29 cellular contexts compared by ENCODE assay signal in the genomic region with DNA sequence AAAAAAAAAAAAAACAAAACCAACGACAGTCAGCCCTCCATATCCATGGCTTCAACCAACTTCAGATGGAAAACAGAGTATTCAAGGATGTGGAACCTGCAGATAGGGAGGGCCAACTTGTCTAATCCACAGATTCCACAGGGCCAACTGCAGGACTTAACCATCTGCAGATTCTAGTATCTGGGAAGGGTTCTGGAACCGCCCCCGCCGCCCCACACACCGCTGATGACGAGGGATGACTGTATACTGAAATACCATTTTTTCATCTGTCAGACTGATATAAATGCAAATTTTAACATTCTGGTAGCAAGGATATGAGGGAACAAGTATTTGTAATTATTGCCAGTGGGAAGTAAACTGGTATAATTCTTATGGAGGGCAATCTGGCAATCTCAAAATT.
"Had no signal": no experiment of that assay in that cellular context is flagged by ENCODE, and none has a peak within 500 bp of the region (broad histone marks: within the 10 kb centered on the region; RNA-seq: fewer than 3 reads in every experiment).

No MANE protein-coding gene starts in this region.

- ATAC-seq: activated T-cell treated with anti-CD3 and anti-CD28 coated beads, Interleukin-2, amount 50 U/mL, for 4 hours; esophagus mucosa; mucosa of descending colon; right lobe of liver; stimulated activated naive CD8-positive, alpha-beta T cell treated with anti-CD3 and anti-CD28 coated beads, Interleukin-15, amount 100 ng/mL, for 72 hours had no signal

- H3K27me3 ChIP-seq: ascending aorta, cardiac muscle cell, right lobe of liver, thyroid gland, upper lobe of left lung, vagina had no signal

- H3K4me3 ChIP-seq: ascending aorta, cardiac muscle cell, coronary artery, left ventricle myocardium inferior, lung, mucosa of descending colon, right lobe of liver, thyroid gland, upper lobe of left lung, vagina had no signal

- H3K4me1 ChIP-seq: ascending aorta, right lobe of liver, thyroid gland, vagina had no signal

- H3K9me3 ChIP-seq: ascending aorta, left ventricle myocardium inferior, mucosa of descending colon, right lobe of liver, thyroid gland, upper lobe of left lung, vagina had no signal

- H3K27me3 Mint-ChIP-seq: activated CD4-positive, alpha-beta memory T cell treated with anti-CD3 and anti-CD28 coated beads for 36 hours; activated naive CD8-positive, alpha-beta T cell; brain; progenitor cell of endocrine pancreas; stimulated activated naive CD8-positive, alpha-beta T cell treated with anti-CD3 and anti-CD28 coated beads, Interleukin-15, amount 100 ng/mL, for 72 hours had no signal

- H3K27ac ChIP-seq: ascending aorta, cardiac muscle cell, coronary artery, left ventricle myocardium inferior, right lobe of liver, thyroid gland, upper lobe of left lung, vagina, VCaP had no signal

- H3K9me3 Mint-ChIP-seq: activated CD4-positive, alpha-beta memory T cell treated with anti-CD3 and anti-CD28 coated beads for 36 hours; activated T-cell treated with anti-CD3 and anti-CD28 coated beads, Interleukin-2, amount 50 U/mL, for 4 hours; brain; endodermal cell; nephron; stimulated activated naive CD8-positive, alpha-beta T cell treated with anti-CD3 and anti-CD28 coated beads, Interleukin-15, amount 100 ng/mL, for 72 hours had no signal

- DNase-seq: activated CD4-positive, alpha-beta memory T cell treated with anti-CD3 and anti-CD28 coated beads for 36 hours; activated CD4-positive, alpha-beta T cell treated with anti-CD3 and anti-CD28 coated beads for 48 hours; activated CD8-positive, alpha-beta memory T cell treated with anti-CD3 and anti-CD28 coated beads, Interleukin-2, amount 50 U/mL, for 4 hours; activated naive CD4-positive, alpha-beta T cell; activated T-cell treated with anti-CD3 and anti-CD28 coated beads, Interleukin-2, amount 50 U/mL, for 4 hours; cerebellar nuclear complex; endodermal cell; foreskin melanocyte; left ventricle myocardium inferior; mesendoderm; mucosa of descending colon; right lobe of liver; stimulated activated CD4-positive, alpha-beta T cell treated with anti-CD3 and anti-CD28 coated beads, Interleukin-2, amount 100 ng/mL, for 48 hours; stimulated activated naive CD8-positive, alpha-beta T cell treated with anti-CD3 and anti-CD28 coated beads, Interleukin-15, amount 100 ng/mL, for 72 hours; substantia nigra; T-helper 9 cell; thyroid gland had no signal

- H3K4me3 Mint-ChIP-seq: activated CD4-positive, alpha-beta memory T cell treated with anti-CD3 and anti-CD28 coated beads for 36 hours; activated naive CD8-positive, alpha-beta T cell; activated T-cell treated with anti-CD3 and anti-CD28 coated beads, Interleukin-2, amount 50 U/mL, for 4 hours; brain; endodermal cell; nephron; stimulated activated naive CD8-positive, alpha-beta T cell treated with anti-CD3 and anti-CD28 coated beads, Interleukin-15, amount 100 ng/mL, for 72 hours had no signal

- H3K27ac Mint-ChIP-seq: endodermal cell, nephron, progenitor cell of endocrine pancreas had no signal

- H3K4me1 Mint-ChIP-seq: endodermal cell, nephron had no signal
